Comparison of ENCODE assay signal across 1 cellular context in genomic region chr17:40551874-40552768, GRCh38.
TF ChIP-seq lines count a peak whose summit lies in the region.

No MANE protein-coding gene starts in this region.

TF ChIP-seq in HepG2, 621 proteins besides CTCF, POLR2A, EP300 and RAD21 (continued from another document and continues in another):
- TF ChIP-seq ARID3A (IDR thresholded peaks at IDR 0.05; ENCODE audit: low read depth, low read length) (no peak), ZNF543 (CRISPR knock-in tag; IDR thresholded peaks at IDR 0.05) (no peak; the same call in 1 of the 2 replicates), MNT (IDR thresholded peaks at IDR 0.05) (0 out of 2 replicates have a peak, but pooled peaks have one; percentile 11), ZNF281 (CRISPR knock-in tag; IDR thresholded peaks at IDR 0.05; ENCODE audit: borderline replicate concordance) (peak; percentile 91), ZNF672 (CRISPR knock-in tag; IDR thresholded peaks at IDR 0.05) (no peak), RXRB (CRISPR knock-in tag; IDR thresholded peaks at IDR 0.05; ENCODE audit: borderline replicate concordance) (peak; percentile 93), ESRRA (CRISPR knock-in tag; IDR thresholded peaks at IDR 0.05; ENCODE audit: low read depth) (peak; percentile 67), ZFP62 (CRISPR knock-in tag; IDR thresholded peaks at IDR 0.05) (no peak), DBP (CRISPR knock-in tag; IDR thresholded peaks at IDR 0.05; ENCODE audit: not compliant biosample characterization) (no peak), ZNF775 (CRISPR knock-in tag; IDR thresholded peaks at IDR 0.05; ENCODE audit: borderline replicate concordance) (no peak), ZSCAN30 (CRISPR knock-in tag; IDR thresholded peaks at IDR 0.05) (no peak), HNRNPK (IDR thresholded peaks at IDR 0.05; ENCODE audit: low read depth, low read length, poor library complexity, severe bottlenecking) (no peak), FUBP1 (CRISPR knock-in tag; IDR thresholded peaks at IDR 0.05; ENCODE audit: borderline replicate concordance) (no peak), SOX5 (CRISPR knock-in tag; IDR thresholded peaks at IDR 0.05; ENCODE audit: borderline replicate concordance) (peak; percentile 74; the same call in 1 of the 2 replicates), HMGXB4 (CRISPR knock-in tag; IDR thresholded peaks at IDR 0.05; ENCODE audit: borderline replicate concordance in 1 of 2, low read depth in 1 of 2) (peak; percentile 6 to 41; a peak in 2 of 4 replicates), HINFP (CRISPR knock-in tag; IDR thresholded peaks at IDR 0.05; ENCODE audit: low read depth) (0 out of 2 replicates have a peak, but pooled peaks have one; percentile 46), HIVEP1 (CRISPR knock-in tag; IDR thresholded peaks at IDR 0.05) (peak; percentile 20; the same call in 1 of the 2 replicates), ZNF460 (CRISPR knock-in tag; IDR thresholded peaks at IDR 0.05; ENCODE audit: borderline replicate concordance) (no peak), ZBTB4 (CRISPR knock-in tag; IDR thresholded peaks at IDR 0.05; ENCODE audit: borderline replicate concordance) (peak; percentile 93), TGIF2 (CRISPR knock-in tag; IDR thresholded peaks at IDR 0.05) (peak; percentile 30; the same call in 1 of the 2 replicates), ELF1 (CRISPR knock-in tag; IDR thresholded peaks at IDR 0.05) (no peak), ZNF224 (CRISPR knock-in tag; IDR thresholded peaks at IDR 0.05) (no peak), ZNF333 (CRISPR knock-in tag; IDR thresholded peaks at IDR 0.05; ENCODE audit: borderline replicate concordance) (no peak), KDM6A (CRISPR knock-in tag; IDR thresholded peaks at IDR 0.05; ENCODE audit: low read depth) (peak; percentile 84), JUNB (CRISPR knock-in tag; IDR thresholded peaks at IDR 0.05; ENCODE audit: borderline replicate concordance) (no peak; the same call in 1 of the 2 replicates), TBL1XR1 (IDR thresholded peaks at IDR 0.05; ENCODE audit: borderline replicate concordance, low read length, partially characterized antibody) (peak; percentile 63), ZBTB33 (CRISPR knock-in tag; IDR thresholded peaks at IDR 0.05) (peak; percentile 38; the same call in 1 of the 2 replicates), ZBTB38 (CRISPR knock-in tag; IDR thresholded peaks at IDR 0.05) (peak; percentile 85), ZKSCAN1 (IDR thresholded peaks at IDR 0.05; ENCODE audit: low read length) (no peak), ZNF18 (CRISPR knock-in tag; IDR thresholded peaks at IDR 0.05; ENCODE audit: insufficient replicate concordance) (peak; percentile 69), REL (CRISPR knock-in tag; conservative IDR thresholded peaks at IDR 0.05) (no peak), XBP1 (CRISPR knock-in tag; IDR thresholded peaks at IDR 0.05) (no peak), ZNF331 (CRISPR knock-in tag; IDR thresholded peaks at IDR 0.05) (peak; percentile 91; the same call in 1 of the 2 replicates), TARDBP (CRISPR knock-in tag; IDR thresholded peaks at IDR 0.05) (peak; percentile 91), ZNF484 (CRISPR knock-in tag; IDR thresholded peaks at IDR 0.05; ENCODE audit: borderline replicate concordance, low read depth) (no peak), E2F2 (CRISPR knock-in tag; IDR thresholded peaks at IDR 0.05; ENCODE audit: borderline replicate concordance) (no peak), EHMT2 (IDR thresholded peaks at IDR 0.05; ENCODE audit: borderline replicate concordance, low read depth, low read length) (no peak)
